In genomic region chr12:121712462-121713256, GRCh38 we compare ENCODE assay signal across 8 cellular contexts. TPM values are rescaled to one million over a fixed set of nuclear protein-coding genes. Genes with fewer than 3 reads are reported as not detected.
DNase-seq lines count a peak whose midpoint lies in the region; ATAC-seq and TF ChIP-seq lines count a peak whose summit lies in the region.

TMEM120B (plus strand) TSS chr12:121712752; CDS start chr12:121712896, 144 bp downstream.

- peak in 1 of 6 experiments; percentile 9 for TF ChIP-seq CTCF in Peyer's patch (IDR thresholded peaks at IDR 0.05)
- TF ChIP-seq CTCF in fibroblast of the aortic adventitia (IDR thresholded peaks at IDR 0.05; ENCODE audit: insufficient read depth, low read length), result no peak
- no peak for TF ChIP-seq CTCF in nephron progenitor cell (IDR thresholded peaks at IDR 0.05)
- TF ChIP-seq CTCF in stomach (IDR thresholded peaks at IDR 0.05), result no peak

- H3K36me3 Mint-ChIP-seq in activated T-helper 2 cell treated with anti-CD3 and anti-CD28 coated beads, Interferon-gamma antibody, Interleukin-2, Interleukin-4, amounts not matched to agents 10 μg/mL and 5 μg/mL and 100 μg/mL, durations not matched to agents 14 hours and 24 hours and 36 hours (ENCODE audit: low read depth), result no peaks in the 10 kb centered on the region
- H3K36me3 Mint-ChIP-seq in nephron progenitor cell (ENCODE audit: low read depth), result peaks cover 4% of the 10 kb centered on the region

- DNase-seq in Caki2 (ENCODE audit: low read depth), result peak; percentile 66
- DNase-seq in Peyer's patch, result peak; percentile 85 to 93 (median 92)
- peak; percentile 82 for DNase-seq in activated T-helper 2 cell treated with anti-CD3 and anti-CD28 coated beads, Interferon-gamma antibody, Interleukin-2, Interleukin-4, amounts not matched to agents 10 μg/mL and 5 μg/mL and 100 μg/mL, durations not matched to agents 14 hours and 24 hours and 36 hours (ENCODE audit: low spot score)
- peak; percentile 63 for DNase-seq in fibroblast of the aortic adventitia (ENCODE audit: low read depth)
- peak; percentile 86 for DNase-seq in nephron progenitor cell
- DNase-seq in stomach, result peak; percentile 90

- H3K9me3 ChIP-seq in Peyer's patch (no peaks in the 10 kb centered on the region), stomach (no peaks in the 10 kb centered on the region)

- no peaks in the 10 kb centered on the region for H3K9me3 Mint-ChIP-seq in activated T-helper 2 cell treated with anti-CD3 and anti-CD28 coated beads, Interferon-gamma antibody, Interleukin-2, Interleukin-4, amounts not matched to agents 10 μg/mL and 5 μg/mL and 100 μg/mL, durations not matched to agents 14 hours and 24 hours and 36 hours
- no peaks in the 10 kb centered on the region for H3K9me3 Mint-ChIP-seq in nephron progenitor cell

- peaks cover 18% of the 10 kb centered on the region for H3K4me1 Mint-ChIP-seq in activated T-helper 2 cell treated with anti-CD3 and anti-CD28 coated beads, Interferon-gamma antibody, Interleukin-2, Interleukin-4, amounts not matched to agents 10 μg/mL and 5 μg/mL and 100 μg/mL, durations not matched to agents 14 hours and 24 hours and 36 hours (ENCODE audit: low read depth)
- peaks cover 72% of the 10 kb centered on the region for H3K4me1 Mint-ChIP-seq in nephron progenitor cell

- peaks cover 0 to 12% (median 4%) of the 10 kb centered on the region in 4 donors for H3K4me1 ChIP-seq in Peyer's patch
- H3K4me1 ChIP-seq in stomach, result peaks cover 20 to 38% (median 27%) of the 10 kb centered on the region in 4 donors

- TF ChIP-seq EP300 in stomach (IDR thresholded peaks at IDR 0.05), result no peak

- WGBS in stomach, 5 donors, result 0 to 1% (median 0%) methylated on average over 20 to 74 of the region's 74 CpGs

- H3K4me3 Mint-ChIP-seq in activated T-helper 2 cell treated with anti-CD3 and anti-CD28 coated beads, Interferon-gamma antibody, Interleukin-2, Interleukin-4, amounts not matched to agents 10 μg/mL and 5 μg/mL and 100 μg/mL, durations not matched to agents 14 hours and 24 hours and 36 hours (ENCODE audit: low read depth), result peak within 1 kb of the TSS; percentile 97
- H3K4me3 Mint-ChIP-seq in nephron progenitor cell, result peak within 1 kb of the TSS; percentile 87

- H3K4me3 ChIP-seq in Peyer's patch (peak within 1 kb of the TSS; percentile 70 to 96 (median 92)), fibroblast of the aortic adventitia (ENCODE audit: low read depth, low read length) (peak within 1 kb of the TSS; percentile 92), stomach (peak within 1 kb of the TSS; percentile 66 to 94 (median 84))

- H3K27me3 ChIP-seq in Peyer's patch, result no peaks in the 10 kb centered on the region
- no peaks in the 10 kb centered on the region for H3K27me3 ChIP-seq in stomach

- in situ Hi-C loops in Caki2 (cut with HindIII; ENCODE audit: low pct_unique_long_range_greater_than_20kb, low sequenced_read_pairs), result no loop called here

- peak; percentile 76 for ATAC-seq in GM19397 (IDR thresholded peaks at IDR 0.05; ENCODE audit: unreplicated experiment)
- ATAC-seq in HG03558 (IDR thresholded peaks at IDR 0.05; ENCODE audit: extremely low read depth, unreplicated experiment), result peak; percentile 73

- H3K27me3 Mint-ChIP-seq in activated T-helper 2 cell treated with anti-CD3 and anti-CD28 coated beads, Interferon-gamma antibody, Interleukin-2, Interleukin-4, amounts not matched to agents 10 μg/mL and 5 μg/mL and 100 μg/mL, durations not matched to agents 14 hours and 24 hours and 36 hours (ENCODE audit: low read depth), result peaks cover 1% of the 10 kb centered on the region
- peaks cover 10% of the 10 kb centered on the region for H3K27me3 Mint-ChIP-seq in nephron progenitor cell (ENCODE audit: low read depth, poor library complexity)

- peak within 1 kb of the TSS; percentile 85 for H3K27ac Mint-ChIP-seq in activated T-helper 2 cell treated with anti-CD3 and anti-CD28 coated beads, Interferon-gamma antibody, Interleukin-2, Interleukin-4, amounts not matched to agents 10 μg/mL and 5 μg/mL and 100 μg/mL, durations not matched to agents 14 hours and 24 hours and 36 hours
- H3K27ac Mint-ChIP-seq in nephron progenitor cell, result peak within 1 kb of the TSS; percentile 77

- H3K36me3 ChIP-seq in Peyer's patch, result no peaks in the 10 kb centered on the region
- H3K36me3 ChIP-seq in stomach, result no peaks in the 10 kb centered on the region

- H3K27ac ChIP-seq in Peyer's patch (peak within 1 kb of the TSS; percentile 80 to 95 (median 84)), stomach (peak within 1 kb of the TSS; percentile 86 to 95 (median 92))

- intact Hi-C loops in activated T-helper 2 cell treated with anti-CD3 and anti-CD28 coated beads, Interferon-gamma antibody, Interleukin-2, Interleukin-4, amounts not matched to agents 10 μg/mL and 5 μg/mL and 100 μg/mL, durations not matched to agents 14 hours and 24 hours and 36 hours (cut with micrococcal nuclease), result loop anchor here (2.0 to 10.0 kb wide), 4 partner anchors 26 to 172 kb away; partner anchors contain the start of genes PSMD9 and RHOF
- intact Hi-C loops in stomach (cut with DNase I; ENCODE audit: low total_unique reads), result no loop called here

- peak; percentile 88 to 89 for TF ChIP-seq POLR2A in Peyer's patch (IDR thresholded peaks at IDR 0.05)
- TF ChIP-seq POLR2A in stomach (IDR thresholded peaks at IDR 0.05), result peak in 2 of 4 donors; percentile 65 to 84

RNA-seq across cellular contexts. Expression of gene TMEM120B, which starts in this region (rescaled TPM):
- total RNA-seq in Caki2 (2014; rRNA removed; shearing (Covaris generic); ENCODE audit: low replicate concordance), result 9.6 and 11.8 TPM in 2 replicates
- 1 to 10 TPM; 3.7 to 8.6 (median 5.2) TPM for total RNA-seq in Peyer's patch
- total RNA-seq in activated T-helper 2 cell treated with anti-CD3 and anti-CD28 coated beads, Interferon-gamma antibody, Interleukin-2, Interleukin-4, amounts not matched to agents 10 μg/mL and 5 μg/mL and 100 μg/mL, durations not matched to agents 14 hours and 24 hours and 36 hours, result 14.1 and 14.2 TPM in 2 replicates
- total RNA-seq in fibroblast of the aortic adventitia (ENCODE audit: low replicate concordance), result 3.4 and 8.0 TPM in 2 replicates
- total RNA-seq in stomach, result 10 to 100 TPM in 1 of 5 donors, 1 to 10 TPM in 3, under 1 TPM in 1; 0.58 to 11.6 (median 8.3) TPM
- 1 to 10 TPM; 2.6 to 4.4 (median 3.1) TPM for polyA plus RNA-seq in stomach

Comparison
In these comparisons a context has a peak if more than half of its experiments do, and no peak if none do; other contexts are left out.
1. Peak in every context shown above with its lines: DNase-seq, ATAC-seq, H3K4me3 ChIP-seq and H3K27ac ChIP-seq.